20 cellular contexts compared by ENCODE assay signal in the genomic region with DNA sequence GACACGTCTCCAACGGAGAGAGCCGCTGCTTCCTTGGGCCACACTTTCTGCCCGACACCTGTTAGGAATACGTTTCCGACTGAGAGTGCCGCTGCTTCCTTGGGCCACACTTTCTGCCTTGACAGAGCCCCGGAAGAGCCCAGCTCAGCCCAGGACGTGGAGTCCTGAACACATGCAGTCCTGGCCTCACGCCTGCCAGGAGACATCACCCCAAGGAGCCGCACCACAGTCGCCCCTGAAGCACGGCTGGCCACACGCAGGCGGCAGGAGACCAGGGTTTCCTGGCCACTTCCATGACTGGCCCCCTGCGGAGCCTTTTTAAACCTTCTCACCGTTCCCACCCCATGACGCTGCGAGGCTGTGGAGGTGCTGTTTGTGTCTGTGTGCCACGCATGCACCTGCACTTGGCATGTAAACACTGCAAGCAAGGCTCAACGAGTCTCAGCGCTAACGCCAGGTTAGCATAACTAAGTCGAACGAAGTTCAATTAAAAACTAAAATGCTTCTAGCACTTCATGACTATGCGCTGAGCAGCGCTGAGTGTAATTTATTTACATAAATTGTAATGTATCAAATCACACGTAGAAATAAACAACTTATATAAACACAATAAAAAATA. TPM values are rescaled to one million over a fixed set of nuclear protein-coding genes. Genes with fewer than 3 reads are reported as not detected.
DNase-seq lines count a peak whose midpoint lies in the region; FAIRE-seq and TF ChIP-seq lines count a peak whose summit lies in the region.
"Had no signal": no experiment of that assay in that cellular context is flagged by ENCODE, and none has a peak within 500 bp of the region (broad histone marks: within the 10 kb centered on the region; RNA-seq: fewer than 3 reads in every experiment).

No MANE protein-coding gene starts in this region.

- no peaks in the 10 kb centered on the region for H4K20me1 ChIP-seq in OCI-LY7 (ENCODE audit: insufficient read depth, low read length)

- peaks cover 7% of the 10 kb centered on the region; the same call in 1 of the 2 replicates for H3K9me3 ChIP-seq in AG04450 (ENCODE audit: control insufficient read depth, insufficient read depth, low read length)
- H3K9me3 ChIP-seq in Peyer's patch, result no peaks in the 10 kb centered on the region
- H3K9me3 ChIP-seq in OCI-LY7 (ENCODE audit: low read length), result no peaks in the 10 kb centered on the region
- H3K9me3 ChIP-seq: adrenal gland had no signal

- no peaks in the 10 kb centered on the region for H3K27me3 Mint-ChIP-seq in progenitor cell of endocrine pancreas
- H3K27me3 Mint-ChIP-seq: naive thymus-derived CD8-positive, alpha-beta T cell; stimulated activated naive B cell treated with anti-CD40 and anti-IgM and Interleukin-4, amounts not matched to agents 10 μg/mL and 1 μg/mL and 100 μg/mL, for 72 hours had no signal

- peaks cover 1% of the 10 kb centered on the region for H3K36me3 Mint-ChIP-seq in progenitor cell of endocrine pancreas (ENCODE audit: insufficient read depth)

- H3K9me3 Mint-ChIP-seq in progenitor cell of endocrine pancreas (ENCODE audit: low read depth), result no peaks in the 10 kb centered on the region
- H3K9me3 Mint-ChIP-seq: activated T-cell treated with anti-CD3 and anti-CD28 coated beads, Interleukin-2, amount 50 U/mL, for 4 hours; naive thymus-derived CD8-positive, alpha-beta T cell; stimulated activated naive B cell treated with anti-CD40 and anti-IgM and Interleukin-4, amounts not matched to agents 10 μg/mL and 1 μg/mL and 100 μg/mL, for 72 hours had no signal

- no peak overlapping the region for H3K4me2 ChIP-seq in OCI-LY7 (ENCODE audit: low read length)
- H3K4me2 ChIP-seq: KMS-11 had no signal

- intact Hi-C loops in OCI-LY7 (cut with micrococcal nuclease; ENCODE audit: unreplicated experiment), result no loop called here

- H3K27me3 ChIP-seq in AG04450 (ENCODE audit: control insufficient read depth, insufficient read depth, low read length) (no peaks in the 10 kb centered on the region), Peyer's patch (no peaks in the 10 kb centered on the region)
- H3K27me3 ChIP-seq: adrenal gland had no signal

- no peak overlapping the region for H3K4me3 ChIP-seq in AG04450 (ENCODE audit: low read depth, low read length)
- H3K4me3 ChIP-seq in Peyer's patch, result no peak overlapping the region
- no peak overlapping the region for H3K4me3 ChIP-seq in OCI-LY7 (ENCODE audit: low read depth, low read length, poor library complexity, severe bottlenecking)
- H3K4me3 ChIP-seq: adrenal gland had no signal

- POLR2A ChIA-PET in AG04450 (lab: Yijun Ruan, JAX), result no interaction called here
- POLR2A ChIA-PET in OCI-LY7 (lab: Charles Lee), result interaction anchor here (0.5 kb wide), 1 partner anchor 65 kb away, joined by 3 read pairs; no protein-coding TSS in a partner anchor

- H3K9me2 ChIP-seq in OCI-LY7 (ENCODE audit: insufficient read depth, low read length), result no peaks in the 10 kb centered on the region

- no peaks in the 10 kb centered on the region for H3K79me2 ChIP-seq in OCI-LY7 (ENCODE audit: insufficient read depth, low read depth, low read length)

- peak; percentile 86 for FAIRE-seq in islet of Langerhans (lab: Jason Lieb, UNC)

- BruUV-seq in OCI-LY7 (replicated peaks; lab: Mats Ljungman, UMichigan), result no TSS peak

- TF ChIP-seq POLR2A in Peyer's patch (IDR thresholded peaks at IDR 0.05), result no peak

- H3K27ac ChIP-seq in AG04450 (ENCODE audit: low read depth, low read length), result peak overlapping the region; percentile 31
- H3K27ac ChIP-seq in Peyer's patch, result peak overlapping the region in 1 of 4 donors; percentile 21
- no peak overlapping the region for H3K27ac ChIP-seq in OCI-LY7 (ENCODE audit: low read depth, low read length, poor library complexity, severe bottlenecking)
- H3K27ac ChIP-seq: KMS-11 had no signal

- H3K36me3 ChIP-seq in Peyer's patch (peaks cover 0 to 4% (median 0%) of the 10 kb centered on the region in 3 donors), OCI-LY7 (ENCODE audit: insufficient read depth, low read length) (peaks cover 1% of the 10 kb centered on the region; the same call in 1 of the 2 replicates)

- CTCF ChIA-PET in AG04450 (lab: Charles Lee), result no interaction called here
- CTCF ChIA-PET in OCI-LY7 (lab: Charles Lee; ENCODE audit: unreplicated experiment), result no interaction called here

- H3K4me1 ChIP-seq in Peyer's patch (peaks cover 0 to 79% (median 14%) of the 10 kb centered on the region in 4 donors), OCI-LY7 (ENCODE audit: insufficient read depth, low read length, poor library complexity, severe bottlenecking) (no peaks in the 10 kb centered on the region)

- peaks cover 34% of the 10 kb centered on the region for H3K4me1 Mint-ChIP-seq in progenitor cell of endocrine pancreas (ENCODE audit: low read depth)

- H3K4me3 Mint-ChIP-seq in progenitor cell of endocrine pancreas (ENCODE audit: low read depth), result no peak overlapping the region
- H3K4me3 Mint-ChIP-seq: activated T-cell treated with anti-CD3 and anti-CD28 coated beads, Interleukin-2, amount 50 U/mL, for 4 hours; naive thymus-derived CD8-positive, alpha-beta T cell; stimulated activated naive B cell treated with anti-CD40 and anti-IgM and Interleukin-4, amounts not matched to agents 10 μg/mL and 1 μg/mL and 100 μg/mL, for 72 hours had no signal

- DNase-seq in AG04450 (ENCODE audit: low read depth, low spot score) (no peak), Peyer's patch (peak in 2 of 3 donors; percentile 8 to 42), progenitor cell of endocrine pancreas (ENCODE audit: low spot score, unreplicated experiment) (peak; percentile 3), OCI-LY7 (ENCODE audit: low spot score) (no peak), SIG-M5 (lab: John Stamatoyannopoulos, UW) (no peak), NCI-H2171 treated with DMSO at 0.1 percent for 48 hours (lab: John Stamatoyannopoulos, UW) (no peak)
- no peak for DNase-seq in NK-92 treated with Interleukin-12 subunit alpha and Interleukin-12 subunit beta, amount 100 ng/mL, for 24 hours (lab: John Stamatoyannopoulos, UW)
- DNase-seq: activated CD4-positive, alpha-beta T cell treated with anti-CD3 and anti-CD28 coated beads for 1 hour; activated T-cell treated with anti-CD3 and anti-CD28 coated beads, Interleukin-2, amount 50 U/mL, for 4 hours; DMS 273 treated with DMSO at 0.1 percent for 48 hours; hypothalamus; NCI-H1436; NCI-H69; RPMI8226; stimulated activated naive B cell treated with anti-CD40 and anti-IgM and Interleukin-4, amounts not matched to agents 10 μg/mL and 1 μg/mL and 100 μg/mL, for 72 hours; T-helper 2 cell had no signal

- H3K27ac Mint-ChIP-seq in progenitor cell of endocrine pancreas, result no peak overlapping the region

- no peak overlapping the region for H2AFZ ChIP-seq in OCI-LY7 (ENCODE audit: low read length)

- TF ChIP-seq CTCF in AG04450 (IDR thresholded peaks at IDR 0.05; ENCODE audit: low read depth, low read length), result no peak
- no peak for TF ChIP-seq CTCF in Peyer's patch (IDR thresholded peaks at IDR 0.05)
- no peak for TF ChIP-seq CTCF in progenitor cell of endocrine pancreas (IDR thresholded peaks at IDR 0.05; ENCODE audit: unreplicated experiment)
- TF ChIP-seq CTCF in OCI-LY7 (conservative IDR thresholded peaks at IDR 0.05; ENCODE audit: low read length), result no peak

RNA-seq across cellular contexts. Expression of a gene that starts 8.8 kb away (rescaled TPM):
- polyA plus RNA-seq in AG04450 (2011; rRNA removed), result 24.3 and 27.2 TPM in 2 replicates
- 29.0 and 34.9 TPM in 2 replicates for polyA minus RNA-seq in AG04450 (2011; rRNA and poly(A)+ RNA removed)
- 10 to 100 TPM; 43.7 to 77.3 (median 70.6) TPM for total RNA-seq in Peyer's patch
- total RNA-seq in progenitor cell of endocrine pancreas, result 41.2 and 44.4 TPM in 2 replicates
- total RNA-seq in OCI-LY7 (2014; rRNA removed; shearing (Covaris generic)), result 15.9 and 21.7 TPM in 2 replicates
- total RNA-seq in OCI-LY7 (2022), result 37.1 and 37.5 TPM in 2 replicates

Comparison
In these comparisons a context has a peak if more than half of its experiments do, and no peak if none do; other contexts are left out.
1. DNase-seq: peak in Peyer's patch (2 of 3) and progenitor cell of endocrine pancreas (single experiment); none in AG04450 (single experiment), NK-92 treated with Interleukin-12 subunit alpha and Interleukin-12 subunit beta, amount 100 ng/mL, for 24 hours (single experiment), OCI-LY7 (single experiment), SIG-M5 (single experiment) and NCI-H2171 treated with DMSO at 0.1 percent for 48 hours (single experiment).